1 cellular context compared by ENCODE assay signal in the genomic region with DNA sequence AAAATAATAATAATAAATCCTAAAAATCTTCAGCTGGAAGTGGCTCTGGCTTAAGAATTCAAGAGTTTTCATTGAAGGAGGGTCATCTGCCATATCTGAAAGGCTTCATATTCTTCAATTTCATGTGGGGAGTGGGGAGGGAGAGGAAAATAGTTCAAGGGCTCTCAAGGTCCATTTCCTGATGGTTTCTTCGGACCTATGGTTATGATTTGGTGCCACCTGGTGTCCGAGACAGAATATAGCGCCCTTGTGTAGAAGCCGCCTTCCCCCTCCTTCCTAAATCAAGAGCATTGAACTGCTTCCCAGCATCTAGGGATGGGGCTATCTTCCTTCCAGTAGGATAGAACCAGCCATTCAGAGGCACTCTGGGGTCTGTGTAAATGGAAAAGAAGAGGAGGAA.
TF ChIP-seq lines count a peak whose summit lies in the region.

No MANE protein-coding gene starts in this region.

TF ChIP-seq in GM23338, 12 proteins besides CTCF, POLR2A, EP300 and RAD21 (continued from another document):
- TF ChIP-seq NANOG (IDR thresholded peaks at IDR 0.05; ENCODE audit: borderline replicate concordance) (no peak), ZNF114 (CRISPR knock-in tag; IDR thresholded peaks at IDR 0.05) (no peak), EZH2 (IDR thresholded peaks at IDR 0.05; ENCODE audit: low read depth, unreplicated experiment) (no peak), ZNF331 (CRISPR knock-in tag; IDR thresholded peaks at IDR 0.05; ENCODE audit: low read depth) (no peak), CREB1 (CRISPR knock-in tag; IDR thresholded peaks at IDR 0.05; ENCODE audit: low read depth) (no peak), STAT1 (IDR thresholded peaks at IDR 0.05; ENCODE audit: unreplicated experiment) (no peak), POLR2AphosphoS5 (IDR thresholded peaks at IDR 0.05; ENCODE audit: low read depth) (no peak), EZH2phosphoT487 (IDR thresholded peaks at IDR 0.05; ENCODE audit: unreplicated experiment) (no peak), JUNB (IDR thresholded peaks at IDR 0.05; ENCODE audit: unreplicated experiment) (no peak)
- TF ChIP-seq, protein P1, sequence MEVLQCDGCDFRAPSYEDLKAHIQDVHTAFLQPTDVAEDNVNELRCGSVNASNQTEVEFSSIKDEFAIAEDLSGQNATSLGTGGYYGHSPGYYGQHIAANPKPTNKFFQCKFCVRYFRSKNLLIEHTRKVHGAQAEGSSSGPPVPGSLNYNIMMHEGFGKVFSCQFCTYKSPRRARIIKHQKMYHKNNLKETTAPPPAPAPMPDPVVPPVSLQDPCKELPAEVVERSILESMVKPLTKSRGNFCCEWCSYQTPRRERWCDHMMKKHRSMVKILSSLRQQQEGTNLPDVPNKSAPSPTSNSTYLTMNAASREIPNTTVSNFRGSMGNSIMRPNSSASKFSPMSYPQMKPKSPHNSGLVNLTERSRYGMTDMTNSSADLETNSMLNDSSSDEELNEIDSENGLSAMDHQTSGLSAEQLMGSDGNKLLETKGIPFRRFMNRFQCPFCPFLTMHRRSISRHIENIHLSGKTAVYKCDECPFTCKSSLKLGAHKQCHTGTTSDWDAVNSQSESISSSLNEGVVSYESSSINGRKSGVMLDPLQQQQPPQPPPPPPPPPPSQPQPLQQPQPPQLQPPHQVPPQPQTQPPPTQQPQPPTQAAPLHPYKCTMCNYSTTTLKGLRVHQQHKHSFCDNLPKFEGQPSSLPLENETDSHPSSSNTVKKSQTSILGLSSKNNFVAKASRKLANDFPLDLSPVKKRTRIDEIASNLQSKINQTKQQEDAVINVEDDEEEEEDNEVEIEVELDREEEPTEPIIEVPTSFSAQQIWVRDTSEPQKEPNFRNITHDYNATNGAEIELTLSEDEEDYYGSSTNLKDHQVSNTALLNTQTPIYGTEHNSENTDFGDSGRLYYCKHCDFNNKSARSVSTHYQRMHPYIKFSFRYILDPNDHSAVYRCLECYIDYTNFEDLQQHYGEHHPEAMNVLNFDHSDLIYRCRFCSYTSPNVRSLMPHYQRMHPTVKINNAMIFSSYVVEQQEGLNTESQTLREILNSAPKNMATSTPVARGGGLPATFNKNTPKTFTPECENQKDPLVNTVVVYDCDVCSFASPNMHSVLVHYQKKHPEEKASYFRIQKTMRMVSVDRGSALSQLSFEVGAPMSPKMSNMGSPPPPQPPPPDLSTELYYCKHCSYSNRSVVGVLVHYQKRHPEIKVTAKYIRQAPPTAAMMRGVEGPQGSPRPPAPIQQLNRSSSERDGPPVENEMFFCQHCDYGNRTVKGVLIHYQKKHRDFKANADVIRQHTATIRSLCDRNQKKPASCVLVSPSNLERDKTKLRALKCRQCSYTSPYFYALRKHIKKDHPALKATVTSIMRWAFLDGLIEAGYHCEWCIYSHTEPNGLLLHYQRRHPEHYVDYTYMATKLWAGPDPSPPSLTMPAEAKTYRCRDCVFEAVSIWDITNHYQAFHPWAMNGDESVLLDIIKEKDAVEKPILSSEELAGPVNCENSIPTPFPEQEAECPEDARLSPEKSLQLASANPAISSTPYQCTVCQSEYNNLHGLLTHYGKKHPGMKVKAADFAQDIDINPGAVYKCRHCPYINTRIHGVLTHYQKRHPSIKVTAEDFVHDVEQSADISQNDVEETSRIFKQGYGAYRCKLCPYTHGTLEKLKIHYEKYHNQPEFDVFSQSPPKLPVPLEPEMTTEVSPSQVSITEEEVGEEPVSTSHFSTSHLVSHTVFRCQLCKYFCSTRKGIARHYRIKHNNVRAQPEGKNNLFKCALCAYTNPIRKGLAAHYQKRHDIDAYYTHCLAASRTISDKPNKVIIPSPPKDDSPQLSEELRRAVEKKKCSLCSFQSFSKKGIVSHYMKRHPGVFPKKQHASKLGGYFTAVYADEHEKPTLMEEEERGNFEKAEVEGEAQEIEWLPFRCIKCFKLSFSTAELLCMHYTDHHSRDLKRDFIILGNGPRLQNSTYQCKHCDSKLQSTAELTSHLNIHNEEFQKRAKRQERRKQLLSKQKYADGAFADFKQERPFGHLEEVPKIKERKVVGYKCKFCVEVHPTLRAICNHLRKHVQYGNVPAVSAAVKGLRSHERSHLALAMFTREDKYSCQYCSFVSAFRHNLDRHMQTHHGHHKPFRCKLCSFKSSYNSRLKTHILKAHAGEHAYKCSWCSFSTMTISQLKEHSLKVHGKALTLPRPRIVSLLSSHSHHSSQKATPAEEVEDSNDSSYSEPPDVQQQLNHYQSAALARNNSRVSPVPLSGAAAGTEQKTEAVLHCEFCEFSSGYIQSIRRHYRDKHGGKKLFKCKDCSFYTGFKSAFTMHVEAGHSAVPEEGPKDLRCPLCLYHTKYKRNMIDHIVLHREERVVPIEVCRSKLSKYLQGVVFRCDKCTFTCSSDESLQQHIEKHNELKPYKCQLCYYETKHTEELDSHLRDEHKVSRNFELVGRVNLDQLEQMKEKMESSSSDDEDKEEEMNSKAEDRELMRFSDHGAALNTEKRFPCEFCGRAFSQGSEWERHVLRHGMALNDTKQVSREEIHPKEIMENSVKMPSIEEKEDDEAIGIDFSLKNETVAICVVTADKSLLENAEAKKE (CRISPR knock-in tag; IDR thresholded peaks at IDR 0.05) = no peak
- TF ChIP-seq, protein P2, sequence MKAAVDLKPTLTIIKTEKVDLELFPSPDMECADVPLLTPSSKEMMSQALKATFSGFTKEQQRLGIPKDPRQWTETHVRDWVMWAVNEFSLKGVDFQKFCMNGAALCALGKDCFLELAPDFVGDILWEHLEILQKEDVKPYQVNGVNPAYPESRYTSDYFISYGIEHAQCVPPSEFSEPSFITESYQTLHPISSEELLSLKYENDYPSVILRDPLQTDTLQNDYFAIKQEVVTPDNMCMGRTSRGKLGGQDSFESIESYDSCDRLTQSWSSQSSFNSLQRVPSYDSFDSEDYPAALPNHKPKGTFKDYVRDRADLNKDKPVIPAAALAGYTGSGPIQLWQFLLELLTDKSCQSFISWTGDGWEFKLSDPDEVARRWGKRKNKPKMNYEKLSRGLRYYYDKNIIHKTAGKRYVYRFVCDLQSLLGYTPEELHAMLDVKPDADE (IDR thresholded peaks at IDR 0.05) = no peak
